ENCODE assay signal across 8 cellular contexts in the genomic region with DNA sequence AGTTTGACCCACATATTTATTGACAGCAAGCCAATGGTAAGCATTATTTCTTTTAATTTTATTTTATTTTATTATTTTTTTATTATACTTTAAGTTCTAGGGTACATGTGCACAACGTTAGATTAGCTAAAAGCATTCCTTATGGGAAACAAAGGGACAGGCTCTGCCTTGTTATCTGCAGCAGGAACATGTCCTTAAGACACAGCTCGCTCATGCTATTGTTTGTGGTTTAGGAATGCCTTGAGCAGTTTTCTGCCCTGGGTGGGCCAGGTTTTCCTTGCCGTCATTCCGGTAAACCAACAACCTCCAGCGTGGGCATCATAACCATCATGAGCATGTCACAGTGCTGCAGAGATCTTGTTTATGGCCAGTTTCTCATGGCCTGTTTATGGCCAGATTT.
"Had no signal": no experiment of that assay in that cellular context is flagged by ENCODE, and none has a peak within 500 bp of the region (broad histone marks: within the 10 kb centered on the region; RNA-seq: fewer than 3 reads in every experiment).

No MANE protein-coding gene starts in this region.

- H3K9ac ChIP-seq: KMS-11 had no signal

- DNase-seq: IMR-90, KBM-7, KG1 had no signal

- H3K27ac ChIP-seq: HL-60, KMS-11 had no signal

- FAIRE-seq: HTR-8/SVneo, K562 had no signal

- H3K4me2 ChIP-seq: KMS-11 had no signal

- H3K27ac Mint-ChIP-seq: IgD-negative memory B cell had no signal

- H3K27me3 Mint-ChIP-seq: IgD-negative memory B cell had no signal

- H3K4me3 ChIP-seq: K562 had no signal

- ATAC-seq: K562 had no signal

- H3K4me3 Mint-ChIP-seq: IgD-negative memory B cell had no signal
